Comparison of ENCODE assay signal across 10 cellular contexts in the genomic region with DNA sequence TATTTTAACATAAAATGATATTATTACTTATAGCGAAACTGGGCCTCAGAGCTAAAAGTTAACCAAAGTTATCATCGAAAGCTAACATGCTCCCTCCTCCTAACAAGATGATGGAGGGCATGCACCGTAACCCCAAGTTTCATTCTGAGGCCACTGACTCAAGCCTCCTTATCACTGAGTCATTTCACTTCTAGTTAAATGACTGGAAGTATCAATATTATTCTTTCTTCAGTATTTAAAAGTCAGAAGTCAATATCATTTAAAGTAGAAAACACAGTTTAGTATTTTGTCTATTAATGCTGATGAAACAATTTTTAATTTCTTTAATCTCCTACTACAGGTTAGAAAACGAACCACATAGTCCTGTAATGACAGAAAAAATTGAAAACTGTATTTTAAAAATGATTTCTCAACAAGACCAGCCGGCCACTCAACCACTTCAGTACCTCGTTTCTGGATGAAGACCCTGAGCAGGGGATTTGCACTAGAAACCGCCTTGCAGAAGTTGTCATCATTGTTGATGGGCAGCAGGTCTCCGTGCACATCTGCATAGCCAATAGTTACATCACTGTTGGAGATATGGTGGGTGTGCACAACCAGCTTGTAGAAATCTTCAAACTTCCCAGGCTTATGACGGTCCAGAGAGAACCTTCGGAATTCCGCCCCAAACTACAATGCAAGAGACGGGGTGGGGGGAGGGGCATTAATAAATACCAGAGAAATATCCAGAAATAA. TPM values are rescaled to one million over a fixed set of nuclear protein-coding genes. Genes with fewer than 3 reads are reported as not detected.
A peak's percentile ranks its signal among the peaks of the same experiment; 100 is the strongest.
DNase-seq lines count a peak whose midpoint lies in the region; ATAC-seq and TF ChIP-seq lines count a peak whose summit lies in the region.
"Had no signal": no experiment of that assay in that cellular context is flagged by ENCODE, and none has a peak within 500 bp of the region (broad histone marks: within the 10 kb centered on the region; RNA-seq: fewer than 3 reads in every experiment).

No MANE protein-coding gene starts in this region.

- intact Hi-C loops in tibial artery (cut with DNase I; ENCODE audit: low total_unique reads), result no loop called here
- intact Hi-C loops in activated T-helper 2 cell treated with anti-CD3 and anti-CD28 coated beads, Interferon-gamma antibody, Interleukin-2, Interleukin-4, amounts not matched to agents 10 μg/mL and 5 μg/mL and 100 μg/mL, durations not matched to agents 14 hours and 24 hours and 36 hours (cut with micrococcal nuclease), result loop anchor here (2.0 to 5.0 kb wide), 2 partner anchors 45 to 312 kb away; no protein-coding TSS in a partner anchor

- no peak overlapping the region for H3K27ac ChIP-seq in tibial artery
- H3K27ac ChIP-seq: 22Rv1 had no signal

- H3K4me1 Mint-ChIP-seq in activated naive CD8-positive, alpha-beta T cell treated with anti-CD3 and anti-CD28 coated beads, Interleukin-2, amount 50 U/mL, for 24 hours, result peaks cover 19% of the 10 kb centered on the region
- peaks cover 25% of the 10 kb centered on the region for H3K4me1 Mint-ChIP-seq in activated T-helper 2 cell treated with anti-CD3 and anti-CD28 coated beads, Interferon-gamma antibody, Interleukin-2, Interleukin-4, amounts not matched to agents 10 μg/mL and 5 μg/mL and 100 μg/mL, durations not matched to agents 14 hours and 24 hours and 36 hours (ENCODE audit: low read depth)

- TF ChIP-seq CTCF in tibial artery (IDR thresholded peaks at IDR 0.05), result no peak

- no peaks in the 10 kb centered on the region for H3K36me3 ChIP-seq in tibial artery

- peaks cover 0 to 6% (median 3%) of the 10 kb centered on the region in 4 donors for H3K4me1 ChIP-seq in tibial artery

- H3K9me3 Mint-ChIP-seq in activated naive CD8-positive, alpha-beta T cell treated with anti-CD3 and anti-CD28 coated beads, Interleukin-2, amount 50 U/mL, for 24 hours, result no peaks in the 10 kb centered on the region
- H3K9me3 Mint-ChIP-seq in activated T-helper 2 cell treated with anti-CD3 and anti-CD28 coated beads, Interferon-gamma antibody, Interleukin-2, Interleukin-4, amounts not matched to agents 10 μg/mL and 5 μg/mL and 100 μg/mL, durations not matched to agents 14 hours and 24 hours and 36 hours, result no peaks in the 10 kb centered on the region

- H3K4me3 ChIP-seq in tibial artery, result no peak overlapping the region

- no peaks in the 10 kb centered on the region for H3K27me3 ChIP-seq in tibial artery

- ATAC-seq in activated CD4-positive, CD25-positive, alpha-beta regulatory T cell treated with anti-CD3 and anti-CD28 coated beads, Interleukin-2, amount 50 U/mL, for 24 hours, result peak; percentile 88 to 90
- peak; percentile 92 for ATAC-seq in GM19452 (IDR thresholded peaks at IDR 0.05; ENCODE audit: unreplicated experiment)
- ATAC-seq in HG03039 (IDR thresholded peaks at IDR 0.05; ENCODE audit: unreplicated experiment), result peak; percentile 84
- ATAC-seq in activated naive CD8-positive, alpha-beta T cell treated with anti-CD3 and anti-CD28 coated beads, Interleukin-2, amount 50 U/mL, for 24 hours, result peak; percentile 88

- no peak overlapping the region for H3K4me3 Mint-ChIP-seq in activated naive CD8-positive, alpha-beta T cell treated with anti-CD3 and anti-CD28 coated beads, Interleukin-2, amount 50 U/mL, for 24 hours
- no peak overlapping the region for H3K4me3 Mint-ChIP-seq in activated T-helper 2 cell treated with anti-CD3 and anti-CD28 coated beads, Interferon-gamma antibody, Interleukin-2, Interleukin-4, amounts not matched to agents 10 μg/mL and 5 μg/mL and 100 μg/mL, durations not matched to agents 14 hours and 24 hours and 36 hours (ENCODE audit: low read depth)

- H3K27ac Mint-ChIP-seq in activated naive CD8-positive, alpha-beta T cell treated with anti-CD3 and anti-CD28 coated beads, Interleukin-2, amount 50 U/mL, for 24 hours, result no peak overlapping the region
- no peak overlapping the region for H3K27ac Mint-ChIP-seq in activated T-helper 2 cell treated with anti-CD3 and anti-CD28 coated beads, Interferon-gamma antibody, Interleukin-2, Interleukin-4, amounts not matched to agents 10 μg/mL and 5 μg/mL and 100 μg/mL, durations not matched to agents 14 hours and 24 hours and 36 hours

- peaks cover 46% of the 10 kb centered on the region for H3K27me3 Mint-ChIP-seq in activated naive CD8-positive, alpha-beta T cell treated with anti-CD3 and anti-CD28 coated beads, Interleukin-2, amount 50 U/mL, for 24 hours
- peaks cover 43% of the 10 kb centered on the region for H3K27me3 Mint-ChIP-seq in activated T-helper 2 cell treated with anti-CD3 and anti-CD28 coated beads, Interferon-gamma antibody, Interleukin-2, Interleukin-4, amounts not matched to agents 10 μg/mL and 5 μg/mL and 100 μg/mL, durations not matched to agents 14 hours and 24 hours and 36 hours (ENCODE audit: low read depth)

- no peaks in the 10 kb centered on the region for H3K9me3 ChIP-seq in tibial artery

- H3K36me3 Mint-ChIP-seq in activated naive CD8-positive, alpha-beta T cell treated with anti-CD3 and anti-CD28 coated beads, Interleukin-2, amount 50 U/mL, for 24 hours (ENCODE audit: low read depth), result no peaks in the 10 kb centered on the region
- no peaks in the 10 kb centered on the region for H3K36me3 Mint-ChIP-seq in activated T-helper 2 cell treated with anti-CD3 and anti-CD28 coated beads, Interferon-gamma antibody, Interleukin-2, Interleukin-4, amounts not matched to agents 10 μg/mL and 5 μg/mL and 100 μg/mL, durations not matched to agents 14 hours and 24 hours and 36 hours (ENCODE audit: low read depth)

- no peak for DNase-seq in activated CD4-positive, CD25-positive, alpha-beta regulatory T cell (lab: John Stamatoyannopoulos, UW)
- peak; percentile 32 for DNase-seq in activated naive CD8-positive, alpha-beta T cell treated with anti-CD3 and anti-CD28 coated beads, Interleukin-2, amount 50 U/mL, for 24 hours
- DNase-seq in tibial artery, result no peak
- no peak for DNase-seq in activated T-helper 2 cell treated with anti-CD3 and anti-CD28 coated beads, Interferon-gamma antibody, Interleukin-2, Interleukin-4, amounts not matched to agents 10 μg/mL and 5 μg/mL and 100 μg/mL, durations not matched to agents 14 hours and 24 hours and 36 hours (ENCODE audit: low spot score)
- no peak for DNase-seq in NCI-H2081 (lab: John Stamatoyannopoulos, UW)
- DNase-seq: activated CD4-positive, CD25-positive, alpha-beta regulatory T cell treated with anti-CD3 and anti-CD28 coated beads, Interleukin-2, amount 50 U/mL, for 72 hours had no signal

RNA-seq across cellular contexts. Expression of a gene that starts 44.9 kb away (rescaled TPM):
- total RNA-seq in activated T-helper 2 cell treated with anti-CD3 and anti-CD28 coated beads, Interferon-gamma antibody, Interleukin-2, Interleukin-4, amounts not matched to agents 10 μg/mL and 5 μg/mL and 100 μg/mL, durations not matched to agents 14 hours and 24 hours and 36 hours, result 0.21 and 0.23 TPM in 2 replicates
